Comparison of ENCODE assay signal across 9 cellular contexts in the genomic region with DNA sequence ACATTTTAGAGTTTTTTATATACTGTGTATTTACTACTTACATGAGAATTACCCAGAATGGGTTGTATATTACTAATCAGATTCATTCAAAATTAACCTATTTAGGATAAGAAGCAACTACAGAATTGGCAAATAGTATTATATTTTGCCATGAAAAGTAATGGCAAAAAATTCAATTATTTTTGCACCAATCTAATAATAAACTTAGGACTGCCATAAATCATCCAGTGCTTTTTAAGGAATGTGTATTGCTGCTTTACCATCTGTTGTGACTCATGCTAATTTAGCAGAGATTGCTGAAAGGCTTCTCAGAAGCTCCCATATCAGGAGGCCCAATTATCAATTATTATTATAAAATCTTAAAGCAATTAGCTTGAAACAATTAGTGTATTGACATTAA. TPM values are rescaled to one million over a fixed set of nuclear protein-coding genes. Genes with fewer than 3 reads are reported as not detected.
"Had no signal": no experiment of that assay in that cellular context is flagged by ENCODE, and none has a peak within 500 bp of the region (broad histone marks: within the 10 kb centered on the region; RNA-seq: fewer than 3 reads in every experiment).

No MANE protein-coding gene starts in this region.

- ATAC-seq: HepG2, K562 had no signal

- FAIRE-seq: HepG2, HTR-8/SVneo, K562 had no signal

- DNase-seq: IMR-90, KBM-7 had no signal

- H3K27ac ChIP-seq: HL-60 had no signal

- H3K4me3 ChIP-seq: K562 had no signal

RNA-seq across cellular contexts. Expression of a gene that starts 24.0 kb away (rescaled TPM):
- total RNA-seq: HepG2, HT-29, HT1080, IMR-90, K562 had no signal
- polyA plus RNA-seq: HepG2, IgD-negative memory B cell, IMR-90, K562 had no signal
